ENCODE assay signal across 10 cellular contexts in genomic region chr7:29866490-29866930, GRCh38.
DNase-seq lines count a peak whose midpoint lies in the region; ATAC-seq and TF ChIP-seq lines count a peak whose summit lies in the region.
"Had no signal": no experiment of that assay in that cellular context is flagged by ENCODE, and none has a peak within 500 bp of the region (broad histone marks: within the 10 kb centered on the region; RNA-seq: fewer than 3 reads in every experiment).

No MANE protein-coding gene starts in this region.

- no peak for TF ChIP-seq POLR2A in vagina (IDR thresholded peaks at IDR 0.05)

- no peaks in the 10 kb centered on the region for H3K4me1 Mint-ChIP-seq in activated naive CD4-positive, alpha-beta T cell treated with anti-CD3 and anti-CD28 coated beads for 36 hours (ENCODE audit: low read depth)

- H3K27me3 ChIP-seq in vagina: no peaks in the 10 kb centered on the region

- no peaks in the 10 kb centered on the region for H3K36me3 Mint-ChIP-seq in activated naive CD4-positive, alpha-beta T cell treated with anti-CD3 and anti-CD28 coated beads for 36 hours (ENCODE audit: low read depth)

- intact Hi-C loops in activated naive CD4-positive, alpha-beta T cell treated with anti-CD3 and anti-CD28 coated beads for 36 hours (cut with micrococcal nuclease): no loop called here
- intact Hi-C loops in vagina (cut with DNase I): no loop called here

- H3K9me3 ChIP-seq in vagina: no peaks in the 10 kb centered on the region

- H3K27ac Mint-ChIP-seq in activated naive CD4-positive, alpha-beta T cell treated with anti-CD3 and anti-CD28 coated beads for 36 hours: no peak overlapping the region

- DNase-seq in AG20443 (ENCODE audit: low spot score) (peak; percentile 38), NCI-H2029 (lab: John Stamatoyannopoulos, UW) (peak; percentile 77), cerebellum (ENCODE audit: low spot score) (peak; percentile 58), midbrain (lab: John Stamatoyannopoulos, UW) (peak; percentile 25), T-helper 2 cell (no peak), vagina (ENCODE audit: extremely low spot score in 2 of 2) (no peak)
- no peak for DNase-seq in activated naive CD4-positive, alpha-beta T cell treated with anti-CD3 and anti-CD28 coated beads for 36 hours
- DNase-seq: NCI-H345, T1000 had no signal

- peaks cover 9% of the 10 kb centered on the region for H3K27me3 Mint-ChIP-seq in activated naive CD4-positive, alpha-beta T cell treated with anti-CD3 and anti-CD28 coated beads for 36 hours (ENCODE audit: low read depth)

- H3K9me3 Mint-ChIP-seq in activated naive CD4-positive, alpha-beta T cell treated with anti-CD3 and anti-CD28 coated beads for 36 hours: no peaks in the 10 kb centered on the region

- no peak overlapping the region for H3K4me3 ChIP-seq in vagina

- CTCF ChIA-PET in activated naive CD4-positive, alpha-beta T cell treated with anti-CD3 and anti-CD28 coated beads for 36 hours (lab: Charles Lee): interaction anchor here (1.1 kb wide), 1 partner anchor 55 kb away, joined by 5 read pairs; no protein-coding TSS in a partner anchor

- no peaks in the 10 kb centered on the region for H3K4me1 ChIP-seq in vagina

- H3K27ac ChIP-seq in vagina: no peak overlapping the region

- ATAC-seq in GM19463 (IDR thresholded peaks at IDR 0.05; ENCODE audit: unreplicated experiment): no peak

- H3K4me3 Mint-ChIP-seq in activated naive CD4-positive, alpha-beta T cell treated with anti-CD3 and anti-CD28 coated beads for 36 hours: no peak overlapping the region

- no peak for TF ChIP-seq CTCF in vagina (IDR thresholded peaks at IDR 0.05)

- no peaks in the 10 kb centered on the region for H3K36me3 ChIP-seq in vagina

Comparison
In these comparisons a context has a peak if more than half of its experiments do, and no peak if none do; other contexts are left out.
1. DNase-seq: peak in AG20443 (single experiment), NCI-H2029 (single experiment), cerebellum (single experiment) and midbrain (single experiment); none in activated naive CD4-positive, alpha-beta T cell treated with anti-CD3 and anti-CD28 coated beads for 36 hours (single experiment), T-helper 2 cell (0 of 5) and vagina (0 of 2).